In the genomic region with DNA sequence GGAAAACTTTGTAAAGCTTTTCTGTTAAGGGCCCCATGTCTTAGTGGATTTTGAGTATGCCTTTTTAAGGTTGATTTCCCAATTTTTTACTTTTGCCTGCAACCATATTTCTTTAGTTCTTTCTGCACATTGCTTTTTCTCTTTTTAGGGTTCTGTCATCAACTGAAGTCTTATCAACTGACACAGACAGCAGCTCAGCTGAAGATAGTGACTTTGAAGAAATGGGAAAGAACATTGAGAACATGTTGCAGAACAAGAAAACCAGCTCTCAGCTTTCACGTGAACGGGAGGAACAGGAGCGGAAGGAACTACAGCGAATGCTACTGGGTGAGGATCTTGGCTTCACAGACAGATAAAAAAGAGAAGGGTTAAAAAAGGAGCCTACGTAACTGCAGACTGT, we compare ENCODE assay signal across 1 cellular context.
TF ChIP-seq lines count a peak whose summit lies in the region.

No MANE protein-coding gene starts in this region.

TF ChIP-seq in HepG2, 621 proteins besides CTCF, POLR2A, EP300 and RAD21 (continued from another document):
- TF ChIP-seq, protein P1, sequence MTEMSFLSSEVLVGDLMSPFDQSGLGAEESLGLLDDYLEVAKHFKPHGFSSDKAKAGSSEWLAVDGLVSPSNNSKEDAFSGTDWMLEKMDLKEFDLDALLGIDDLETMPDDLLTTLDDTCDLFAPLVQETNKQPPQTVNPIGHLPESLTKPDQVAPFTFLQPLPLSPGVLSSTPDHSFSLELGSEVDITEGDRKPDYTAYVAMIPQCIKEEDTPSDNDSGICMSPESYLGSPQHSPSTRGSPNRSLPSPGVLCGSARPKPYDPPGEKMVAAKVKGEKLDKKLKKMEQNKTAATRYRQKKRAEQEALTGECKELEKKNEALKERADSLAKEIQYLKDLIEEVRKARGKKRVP (CRISPR knock-in tag; IDR thresholded peaks at IDR 0.05), result no peak
- TF ChIP-seq ZC3H4 (CRISPR knock-in tag; IDR thresholded peaks at IDR 0.05; ENCODE audit: borderline replicate concordance), result no peak
- TF ChIP-seq, protein P2, sequence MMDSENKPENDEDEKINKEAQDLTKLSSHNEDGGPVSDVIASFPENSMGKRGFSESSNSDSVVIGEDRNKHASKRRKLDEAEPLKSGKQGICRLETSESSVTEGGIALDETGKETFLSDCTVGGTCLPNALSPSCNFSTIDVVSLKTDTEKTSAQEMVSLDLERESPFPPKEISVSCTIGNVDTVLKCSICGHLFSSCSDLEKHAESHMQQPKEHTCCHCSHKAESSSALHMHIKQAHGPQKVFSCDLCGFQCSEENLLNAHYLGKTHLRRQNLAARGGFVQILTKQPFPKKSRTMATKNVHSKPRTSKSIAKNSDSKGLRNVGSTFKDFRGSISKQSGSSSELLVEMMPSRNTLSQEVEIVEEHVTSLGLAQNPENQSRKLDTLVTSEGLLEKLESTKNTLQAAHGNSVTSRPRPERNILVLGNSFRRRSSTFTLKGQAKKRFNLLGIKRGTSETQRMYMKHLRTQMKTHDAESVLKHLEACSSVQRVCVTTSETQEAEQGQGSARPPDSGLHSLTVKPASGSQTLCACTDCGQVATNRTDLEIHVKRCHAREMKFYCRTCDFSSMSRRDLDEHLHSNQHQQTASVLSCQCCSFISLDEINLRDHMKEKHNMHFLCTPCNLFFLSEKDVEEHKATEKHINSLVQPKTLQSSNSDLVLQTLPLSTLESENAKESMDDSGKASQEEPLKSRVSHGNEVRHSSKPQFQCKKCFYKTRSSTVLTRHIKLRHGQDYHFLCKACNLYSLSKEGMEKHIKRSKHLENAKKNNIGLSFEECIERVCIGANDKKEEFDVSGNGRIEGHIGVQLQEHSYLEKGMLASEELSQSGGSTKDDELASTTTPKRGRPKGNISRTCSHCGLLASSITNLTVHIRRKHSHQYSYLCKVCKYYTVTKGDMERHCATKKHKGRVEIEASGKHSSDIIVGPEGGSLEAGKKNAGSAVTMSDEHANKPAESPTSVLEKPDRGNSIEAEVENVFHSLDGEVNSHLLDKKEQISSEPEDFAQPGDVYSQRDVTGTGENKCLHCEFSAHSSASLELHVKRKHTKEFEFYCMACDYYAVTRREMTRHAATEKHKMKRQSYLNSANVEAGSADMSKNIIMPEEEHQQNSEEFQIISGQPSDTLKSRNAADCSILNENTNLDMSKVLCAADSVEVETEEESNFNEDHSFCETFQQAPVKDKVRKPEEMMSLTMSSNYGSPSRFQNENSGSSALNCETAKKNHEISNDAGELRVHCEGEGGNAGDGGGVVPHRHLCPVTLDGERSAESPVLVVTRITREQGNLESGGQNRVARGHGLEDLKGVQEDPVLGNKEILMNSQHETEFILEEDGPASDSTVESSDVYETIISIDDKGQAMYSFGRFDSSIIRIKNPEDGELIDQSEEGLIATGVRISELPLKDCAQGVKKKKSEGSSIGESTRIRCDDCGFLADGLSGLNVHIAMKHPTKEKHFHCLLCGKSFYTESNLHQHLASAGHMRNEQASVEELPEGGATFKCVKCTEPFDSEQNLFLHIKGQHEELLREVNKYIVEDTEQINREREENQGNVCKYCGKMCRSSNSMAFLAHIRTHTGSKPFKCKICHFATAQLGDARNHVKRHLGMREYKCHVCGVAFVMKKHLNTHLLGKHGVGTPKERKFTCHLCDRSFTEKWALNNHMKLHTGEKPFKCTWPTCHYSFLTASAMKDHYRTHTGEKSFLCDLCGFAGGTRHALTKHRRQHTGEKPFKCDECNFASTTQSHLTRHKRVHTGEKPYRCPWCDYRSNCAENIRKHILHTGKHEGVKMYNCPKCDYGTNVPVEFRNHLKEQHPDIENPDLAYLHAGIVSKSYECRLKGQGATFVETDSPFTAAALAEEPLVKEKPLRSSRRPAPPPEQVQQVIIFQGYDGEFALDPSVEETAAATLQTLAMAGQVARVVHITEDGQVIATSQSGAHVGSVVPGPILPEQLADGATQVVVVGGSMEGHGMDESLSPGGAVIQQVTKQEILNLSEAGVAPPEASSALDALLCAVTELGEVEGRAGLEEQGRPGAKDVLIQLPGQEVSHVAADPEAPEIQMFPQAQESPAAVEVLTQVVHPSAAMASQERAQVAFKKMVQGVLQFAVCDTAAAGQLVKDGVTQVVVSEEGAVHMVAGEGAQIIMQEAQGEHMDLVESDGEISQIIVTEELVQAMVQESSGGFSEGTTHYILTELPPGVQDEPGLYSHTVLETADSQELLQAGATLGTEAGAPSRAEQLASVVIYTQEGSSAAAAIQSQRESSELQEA (CRISPR knock-in tag; IDR thresholded peaks at IDR 0.05; ENCODE audit: not compliant biosample characterization), result no peak
- TF ChIP-seq KDM2A (CRISPR knock-in tag; IDR thresholded peaks at IDR 0.05; ENCODE audit: borderline replicate concordance, low read depth), result no peak
- TF ChIP-seq HHEX (CRISPR knock-in tag; IDR thresholded peaks at IDR 0.05), result no peak
- TF ChIP-seq ZNF672 (CRISPR knock-in tag; IDR thresholded peaks at IDR 0.05), result no peak
- TF ChIP-seq KLF16 (CRISPR knock-in tag; IDR thresholded peaks at IDR 0.05), result no peak
- TF ChIP-seq ZNF790 (CRISPR knock-in tag; IDR thresholded peaks at IDR 0.05; ENCODE audit: borderline replicate concordance), result no peak
- no peak for TF ChIP-seq ZNF557 (CRISPR knock-in tag; IDR thresholded peaks at IDR 0.05)
- TF ChIP-seq, protein P3, sequence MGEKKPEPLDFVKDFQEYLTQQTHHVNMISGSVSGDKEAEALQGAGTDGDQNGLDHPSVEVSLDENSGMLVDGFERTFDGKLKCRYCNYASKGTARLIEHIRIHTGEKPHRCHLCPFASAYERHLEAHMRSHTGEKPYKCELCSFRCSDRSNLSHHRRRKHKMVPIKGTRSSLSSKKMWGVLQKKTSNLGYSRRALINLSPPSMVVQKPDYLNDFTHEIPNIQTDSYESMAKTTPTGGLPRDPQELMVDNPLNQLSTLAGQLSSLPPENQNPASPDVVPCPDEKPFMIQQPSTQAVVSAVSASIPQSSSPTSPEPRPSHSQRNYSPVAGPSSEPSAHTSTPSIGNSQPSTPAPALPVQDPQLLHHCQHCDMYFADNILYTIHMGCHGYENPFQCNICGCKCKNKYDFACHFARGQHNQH (CRISPR knock-in tag; IDR thresholded peaks at IDR 0.05), result no peak
- no peak for TF ChIP-seq SKIL (CRISPR knock-in tag; IDR thresholded peaks at IDR 0.05; ENCODE audit: borderline replicate concordance)
TF ChIP-seq in HepG2: peak in this region for 0.
